20 cellular contexts compared by ENCODE assay signal in the genomic region with DNA sequence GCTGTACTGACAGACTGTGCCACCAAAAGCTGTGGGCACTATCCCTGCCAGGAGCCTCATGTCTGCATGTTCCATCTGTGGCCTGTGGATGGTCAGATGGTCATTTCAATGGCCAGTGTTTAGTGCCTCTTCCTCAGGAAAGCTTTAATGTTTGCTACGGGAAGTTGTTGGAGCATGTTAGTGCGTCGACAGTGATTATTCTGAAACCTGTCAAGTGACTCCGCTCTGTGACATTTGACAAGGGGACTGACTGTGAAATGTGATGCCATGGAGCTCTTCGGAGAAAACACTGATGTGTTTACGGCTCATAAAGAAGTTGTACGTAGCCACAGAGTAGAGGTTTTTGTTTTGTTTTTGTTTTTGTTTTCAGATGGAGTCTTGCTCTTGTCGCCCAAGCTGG. TPM values are rescaled to one million over a fixed set of nuclear protein-coding genes. Genes with fewer than 3 reads are reported as not detected.
DNase-seq lines count a peak whose midpoint lies in the region; ATAC-seq, FAIRE-seq and TF ChIP-seq lines count a peak whose summit lies in the region.
"Had no signal": no experiment of that assay in that cellular context is flagged by ENCODE, and none has a peak within 500 bp of the region (broad histone marks: within the 10 kb centered on the region; RNA-seq: fewer than 3 reads in every experiment).

No MANE protein-coding gene starts in this region.

- no peaks in the 10 kb centered on the region for H3K36me3 Mint-ChIP-seq in type B pancreatic cell

- H2AK5ac ChIP-seq in trophoblast cell (ENCODE audit: low read length) = no peak overlapping the region

- H2BK120ac ChIP-seq in trophoblast cell (ENCODE audit: insufficient read depth, low read length, poor library complexity) = no peak overlapping the region

- no peak overlapping the region for H3K4ac ChIP-seq in trophoblast cell (ENCODE audit: low read depth, low read length)

- no peak overlapping the region for H3K4me3 Mint-ChIP-seq in type B pancreatic cell
- H3K4me3 Mint-ChIP-seq: HFFc6 had no signal

- H3K27me3 Mint-ChIP-seq in type B pancreatic cell = peaks cover 3% of the 10 kb centered on the region

- no peak overlapping the region for H3K4me3 ChIP-seq in bronchial epithelial cell (ENCODE audit: low read depth, low read length)
- peak overlapping the region; percentile 26 for H3K4me3 ChIP-seq in trophoblast cell (ENCODE audit: low read depth, low read length)
- H3K4me3 ChIP-seq: BLaER1 had no signal

- no peak overlapping the region for H4K91ac ChIP-seq in trophoblast cell (ENCODE audit: low read depth, low read length)

- peak overlapping the region; percentile 23 for H3K4me2 ChIP-seq in trophoblast cell (ENCODE audit: low read length)
- H3K4me2 ChIP-seq: BLaER1 had no signal

- no peak overlapping the region for H2BK12ac ChIP-seq in trophoblast cell (ENCODE audit: low read length)

- no peak overlapping the region for H3K27ac ChIP-seq in trophoblast cell (ENCODE audit: low read depth, low read length)
- H3K27ac ChIP-seq: BLaER1 had no signal

- H3K27ac Mint-ChIP-seq in type B pancreatic cell = no peak overlapping the region
- H3K27ac Mint-ChIP-seq: HFFc6 had no signal

- no peak overlapping the region for H3K9ac ChIP-seq in trophoblast cell (ENCODE audit: low read length)
- H3K9ac ChIP-seq: BLaER1 had no signal

- H3K4me1 ChIP-seq in trophoblast cell (ENCODE audit: control insufficient read depth in 1 of 2, insufficient read depth in 2 of 2, low read length in 2 of 2) = peaks cover 0 to 3% of the 10 kb centered on the region in 2 experiments
- H3K4me1 ChIP-seq: BLaER1 had no signal

- no peaks in the 10 kb centered on the region for H3K9me3 Mint-ChIP-seq in type B pancreatic cell

- no peak overlapping the region for H3K18ac ChIP-seq in trophoblast cell (ENCODE audit: low read length)

- peaks cover 8% of the 10 kb centered on the region for H3K4me1 Mint-ChIP-seq in type B pancreatic cell (ENCODE audit: unreplicated experiment)

- H3K9me3 ChIP-seq in trophoblast cell (ENCODE audit: insufficient read depth, low read depth, low read length) = peaks cover 1% of the 10 kb centered on the region
- H3K9me3 ChIP-seq: BLaER1 had no signal

- no CpG with 5 or more reads among the region's 8 CpGs for WGBS in trophoblast cell (ENCODE audit: extremely low coverage, insufficient coverage, insufficient read length)

- DNase-seq in DMS153 (lab: John Stamatoyannopoulos, UW) (peak; percentile 25), DMS153 treated with DMSO at 0.1 percent for 48 hours (lab: John Stamatoyannopoulos, UW; ENCODE audit: unreplicated experiment) (no peak), NCI-H2107 (lab: John Stamatoyannopoulos, UW) (peak; percentile 24), bronchial epithelial cell (ENCODE audit: low read depth) (no peak), trophoblast cell (no peak), omental fat pad (ENCODE audit: low spot score) (no peak), type B pancreatic cell (ENCODE audit: extremely low spot score, unreplicated experiment) (no peak)
- DNase-seq: EL, HFFc6, KG1, NCI-H1436 treated with DMSO at 0.1 percent for 48 hours, NCI-H524, SIG-M5 had no signal

- FAIRE-seq in bronchial epithelial cell (lab: Jason Lieb, UNC) = peak; percentile 88
- FAIRE-seq: H54 had no signal

- peak overlapping the region; percentile 45 for H2AFZ ChIP-seq in trophoblast cell (ENCODE audit: insufficient read depth, low read length, poor library complexity)

- no peak overlapping the region for H3K23ac ChIP-seq in trophoblast cell (ENCODE audit: low read length)

- H3K79me2 ChIP-seq in trophoblast cell (ENCODE audit: control insufficient read depth, insufficient read depth, low read length, poor library complexity) = no peaks in the 10 kb centered on the region

- H4K12ac ChIP-seq in trophoblast cell (ENCODE audit: low read depth, low read length) = no peak overlapping the region

- no peaks in the 10 kb centered on the region for H3K27me3 ChIP-seq in bronchial epithelial cell (ENCODE audit: control insufficient read depth, insufficient read depth, low read length)
- H3K27me3 ChIP-seq in trophoblast cell (ENCODE audit: insufficient read depth, low read length) = no peaks in the 10 kb centered on the region
- H3K27me3 ChIP-seq: BLaER1 had no signal

- TF ChIP-seq CTCF in bronchial epithelial cell (IDR thresholded peaks at IDR 0.05; ENCODE audit: insufficient read depth, low read length, severe bottlenecking) = no peak
- TF ChIP-seq CTCF in omental fat pad (IDR thresholded peaks at IDR 0.05) = no peak
- TF ChIP-seq CTCF in type B pancreatic cell (conservative IDR thresholded peaks at IDR 0.05) = no peak

- H3K79me1 ChIP-seq in trophoblast cell (ENCODE audit: low read length) = no peaks in the 10 kb centered on the region

- H3K36me3 ChIP-seq in bronchial epithelial cell (ENCODE audit: control insufficient read depth, insufficient read depth, low read length) (no peaks in the 10 kb centered on the region), trophoblast cell (ENCODE audit: control insufficient read depth in 1 of 2, insufficient read depth in 2 of 2, low read length in 2 of 2) (no peaks in the 10 kb centered on the region)
- H3K36me3 ChIP-seq: BLaER1 had no signal

- H3K14ac ChIP-seq in trophoblast cell (ENCODE audit: low read length) = no peak overlapping the region

- no peak overlapping the region for H4K8ac ChIP-seq in trophoblast cell (ENCODE audit: low read depth, low read length)

- no peak for ATAC-seq in omental fat pad (ENCODE audit: low FRiP score)
- no peak for ATAC-seq in GM18511 (IDR thresholded peaks at IDR 0.05; ENCODE audit: unreplicated experiment)

- no peak overlapping the region for H2BK5ac ChIP-seq in trophoblast cell (ENCODE audit: low read depth, low read length, poor library complexity)

RNA-seq across cellular contexts. Expression of a gene that starts 18.7 kb away (rescaled TPM):
- total RNA-seq in bronchial epithelial cell (not detected in 2 replicates), omental fat pad (not detected), type B pancreatic cell (ENCODE audit: low replicate concordance) (not detected in 2 replicates)
- 0.01 TPM in 1 of 2 replicates, not detected in the other for polyA plus RNA-seq in trophoblast cell (2013)
- total RNA-seq: A172, HepG2, M059J, RPMI7951 had no signal
- polyA plus RNA-seq: HepG2 had no signal

Comparison
In these comparisons a context has a peak if more than half of its experiments do, and no peak if none do; other contexts are left out.
1. DNase-seq: peak in DMS153 (single experiment) and NCI-H2107 (single experiment); none in DMS153 treated with DMSO at 0.1 percent for 48 hours (single experiment), bronchial epithelial cell (single experiment), trophoblast cell (0 of 2), omental fat pad (single experiment) and type B pancreatic cell (single experiment).